ENCODE assay signal across 2 cellular contexts in the genomic region with DNA sequence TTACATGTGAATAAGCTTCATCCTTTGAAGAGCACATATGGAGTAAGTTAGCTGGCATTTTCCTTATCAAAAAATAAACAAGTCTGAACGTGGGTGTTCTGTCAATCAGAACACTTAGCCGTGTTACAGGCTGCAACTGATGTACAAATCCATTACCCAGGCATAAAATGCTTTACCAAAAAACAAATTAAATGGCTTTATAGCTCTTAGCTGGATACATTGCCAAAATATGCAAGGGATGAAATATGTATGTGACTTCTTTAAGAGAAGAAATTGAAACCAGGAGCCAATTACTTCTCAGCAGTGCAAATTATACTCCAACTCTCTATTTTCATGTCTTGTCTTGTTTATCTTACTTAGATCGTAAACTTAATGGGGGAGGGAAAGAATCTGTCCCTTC.
TF ChIP-seq lines count a peak whose summit lies in the region.

No MANE protein-coding gene starts in this region.

TF ChIP-seq in HEK293, 187 proteins besides CTCF, POLR2A, EP300 and RAD21 (continued from another document and continues in another):
- TF ChIP-seq, protein P1, sequence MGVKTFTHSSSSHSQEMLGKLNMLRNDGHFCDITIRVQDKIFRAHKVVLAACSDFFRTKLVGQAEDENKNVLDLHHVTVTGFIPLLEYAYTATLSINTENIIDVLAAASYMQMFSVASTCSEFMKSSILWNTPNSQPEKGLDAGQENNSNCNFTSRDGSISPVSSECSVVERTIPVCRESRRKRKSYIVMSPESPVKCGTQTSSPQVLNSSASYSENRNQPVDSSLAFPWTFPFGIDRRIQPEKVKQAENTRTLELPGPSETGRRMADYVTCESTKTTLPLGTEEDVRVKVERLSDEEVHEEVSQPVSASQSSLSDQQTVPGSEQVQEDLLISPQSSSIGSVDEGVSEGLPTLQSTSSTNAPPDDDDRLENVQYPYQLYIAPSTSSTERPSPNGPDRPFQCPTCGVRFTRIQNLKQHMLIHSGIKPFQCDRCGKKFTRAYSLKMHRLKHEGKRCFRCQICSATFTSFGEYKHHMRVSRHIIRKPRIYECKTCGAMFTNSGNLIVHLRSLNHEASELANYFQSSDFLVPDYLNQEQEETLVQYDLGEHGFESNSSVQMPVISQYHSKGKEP (tag by site-specific recombination; IDR thresholded peaks at IDR 0.05) = peak; percentile 69
- TF ChIP-seq SP3 (tag by site-specific recombination; IDR thresholded peaks at IDR 0.05) (0 out of 2 replicates have a peak, but pooled peaks have one; percentile 13), KLF10 (tag by site-specific recombination; IDR thresholded peaks at IDR 0.05) (0 out of 2 replicates have a peak, but pooled peaks have one; percentile 48), ZNF677 (tag by site-specific recombination; IDR thresholded peaks at IDR 0.05) (no peak), HOXA7 (CRISPR knock-in tag; IDR thresholded peaks at IDR 0.05; ENCODE audit: borderline replicate concordance) (no peak), INSM2 (tag by site-specific recombination; IDR thresholded peaks at IDR 0.05) (peak; percentile 78; the same call in 1 of the 2 replicates), WT1 (tag by site-specific recombination; IDR thresholded peaks at IDR 0.05) (peak; percentile 87), GLIS1 (tag by site-specific recombination; IDR thresholded peaks at IDR 0.05) (peak; percentile 56), MYNN (tag by site-specific recombination; IDR thresholded peaks at IDR 0.05; ENCODE audit: borderline replicate concordance) (no peak), ZNF529 (tag by site-specific recombination; IDR thresholded peaks at IDR 0.05; ENCODE audit: insufficient replicate concordance) (no peak), ZNF19 (tag by site-specific recombination; IDR thresholded peaks at IDR 0.05; ENCODE audit: low read depth) (0 out of 2 replicates have a peak, but pooled peaks have one; percentile 21), TCF7L2 (IDR thresholded peaks at IDR 0.05; ENCODE audit: borderline replicate concordance, low read depth, low read length) (peak; percentile 95), ZNF433 (tag by site-specific recombination; IDR thresholded peaks at IDR 0.05; ENCODE audit: low read depth) (no peak), ZNF629 (tag by site-specific recombination; IDR thresholded peaks at IDR 0.05) (0 out of 2 replicates have a peak, but pooled peaks have one; percentile 33), GFI1B (tag by site-specific recombination; IDR thresholded peaks at IDR 0.05) (peak; percentile 65; the same call in 1 of the 2 replicates), REST (tag by site-specific recombination; IDR thresholded peaks at IDR 0.05) (no peak), GLI2 (tag by site-specific recombination; IDR thresholded peaks at IDR 0.05; ENCODE audit: borderline replicate concordance, low read depth) (peak; percentile 76), ZBTB8A (tag by site-specific recombination; IDR thresholded peaks at IDR 0.05) (0 out of 2 replicates have a peak, but pooled peaks have one; percentile 34), ZNF416 (tag by site-specific recombination; IDR thresholded peaks at IDR 0.05) (no peak), ZNF23 (tag by site-specific recombination; IDR thresholded peaks at IDR 0.05; ENCODE audit: borderline replicate concordance) (no peak), ZNF561 (tag by site-specific recombination; IDR thresholded peaks at IDR 0.05; ENCODE audit: borderline replicate concordance) (peak; percentile 59; the same call in 1 of the 2 replicates), ZNF335 (tag by site-specific recombination; conservative IDR thresholded peaks at IDR 0.05) (no peak), ZNF202 (tag by site-specific recombination; IDR thresholded peaks at IDR 0.05; ENCODE audit: borderline replicate concordance) (no peak), ZSCAN16 (tag by site-specific recombination; IDR thresholded peaks at IDR 0.05) (0 out of 2 replicates have a peak, but pooled peaks have one; percentile 65), FEZF1 (tag by site-specific recombination; IDR thresholded peaks at IDR 0.05) (peak; percentile 94), ZNF596 (tag by site-specific recombination; IDR thresholded peaks at IDR 0.05) (0 out of 2 replicates have a peak, but pooled peaks have one; percentile 11), ZBTB17 (tag by site-specific recombination; IDR thresholded peaks at IDR 0.05) (0 out of 2 replicates have a peak, but pooled peaks have one; percentile 15), ZNF114 (tag by site-specific recombination; IDR thresholded peaks at IDR 0.05) (no peak)

TF ChIP-seq in GM12878, 131 proteins besides CTCF, POLR2A, EP300 and RAD21 (continued from another document):
- TF ChIP-seq RELA (IDR thresholded peaks at IDR 0.05; ENCODE audit: borderline replicate concordance, partially characterized antibody) (no peak), DPF2 (IDR thresholded peaks at IDR 0.05) (no peak), EED (IDR thresholded peaks at IDR 0.05; ENCODE audit: low read depth) (no peak), CHD4 (IDR thresholded peaks at IDR 0.05) (no peak), MYB (IDR thresholded peaks at IDR 0.05; ENCODE audit: borderline replicate concordance, low read depth, low read length) (no peak), MEF2A (IDR thresholded peaks at IDR 0.05; ENCODE audit: insufficient read depth, low read depth, low read length) (no peak), CBFB (IDR thresholded peaks at IDR 0.05; ENCODE audit: low read depth) (no peak), ASH2L (IDR thresholded peaks at IDR 0.05; ENCODE audit: borderline replicate concordance, low read depth) (no peak), USF1 (IDR thresholded peaks at IDR 0.05; ENCODE audit: borderline replicate concordance, extremely low read length, insufficient read depth, low read depth, low read length) (no peak), KAT2A (conservative IDR thresholded peaks at IDR 0.05; ENCODE audit: control insufficient read depth, low read depth, low read length) (no peak), BACH1 (IDR thresholded peaks at IDR 0.05; ENCODE audit: borderline replicate concordance) (no peak), CHD2 (IDR thresholded peaks at IDR 0.05; ENCODE audit: borderline replicate concordance, low read depth, low read length) (no peak), BCL11A (IDR thresholded peaks at IDR 0.05; ENCODE audit: low read depth, low read length) (no peak)
- TF ChIP-seq, protein P2, sequence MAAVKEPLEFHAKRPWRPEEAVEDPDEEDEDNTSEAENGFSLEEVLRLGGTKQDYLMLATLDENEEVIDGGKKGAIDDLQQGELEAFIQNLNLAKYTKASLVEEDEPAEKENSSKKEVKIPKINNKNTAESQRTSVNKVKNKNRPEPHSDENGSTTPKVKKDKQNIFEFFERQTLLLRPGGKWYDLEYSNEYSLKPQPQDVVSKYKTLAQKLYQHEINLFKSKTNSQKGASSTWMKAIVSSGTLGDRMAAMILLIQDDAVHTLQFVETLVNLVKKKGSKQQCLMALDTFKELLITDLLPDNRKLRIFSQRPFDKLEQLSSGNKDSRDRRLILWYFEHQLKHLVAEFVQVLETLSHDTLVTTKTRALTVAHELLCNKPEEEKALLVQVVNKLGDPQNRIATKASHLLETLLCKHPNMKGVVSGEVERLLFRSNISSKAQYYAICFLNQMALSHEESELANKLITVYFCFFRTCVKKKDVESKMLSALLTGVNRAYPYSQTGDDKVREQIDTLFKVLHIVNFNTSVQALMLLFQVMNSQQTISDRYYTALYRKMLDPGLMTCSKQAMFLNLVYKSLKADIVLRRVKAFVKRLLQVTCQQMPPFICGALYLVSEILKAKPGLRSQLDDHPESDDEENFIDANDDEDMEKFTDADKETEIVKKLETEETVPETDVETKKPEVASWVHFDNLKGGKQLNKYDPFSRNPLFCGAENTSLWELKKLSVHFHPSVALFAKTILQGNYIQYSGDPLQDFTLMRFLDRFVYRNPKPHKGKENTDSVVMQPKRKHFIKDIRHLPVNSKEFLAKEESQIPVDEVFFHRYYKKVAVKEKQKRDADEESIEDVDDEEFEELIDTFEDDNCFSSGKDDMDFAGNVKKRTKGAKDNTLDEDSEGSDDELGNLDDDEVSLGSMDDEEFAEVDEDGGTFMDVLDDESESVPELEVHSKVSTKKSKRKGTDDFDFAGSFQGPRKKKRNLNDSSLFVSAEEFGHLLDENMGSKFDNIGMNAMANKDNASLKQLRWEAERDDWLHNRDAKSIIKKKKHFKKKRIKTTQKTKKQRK (IDR thresholded peaks at IDR 0.05; ENCODE audit: low read depth, low read length) = no peak
